Comparison of ENCODE assay signal across 16 cellular contexts in the genomic region with DNA sequence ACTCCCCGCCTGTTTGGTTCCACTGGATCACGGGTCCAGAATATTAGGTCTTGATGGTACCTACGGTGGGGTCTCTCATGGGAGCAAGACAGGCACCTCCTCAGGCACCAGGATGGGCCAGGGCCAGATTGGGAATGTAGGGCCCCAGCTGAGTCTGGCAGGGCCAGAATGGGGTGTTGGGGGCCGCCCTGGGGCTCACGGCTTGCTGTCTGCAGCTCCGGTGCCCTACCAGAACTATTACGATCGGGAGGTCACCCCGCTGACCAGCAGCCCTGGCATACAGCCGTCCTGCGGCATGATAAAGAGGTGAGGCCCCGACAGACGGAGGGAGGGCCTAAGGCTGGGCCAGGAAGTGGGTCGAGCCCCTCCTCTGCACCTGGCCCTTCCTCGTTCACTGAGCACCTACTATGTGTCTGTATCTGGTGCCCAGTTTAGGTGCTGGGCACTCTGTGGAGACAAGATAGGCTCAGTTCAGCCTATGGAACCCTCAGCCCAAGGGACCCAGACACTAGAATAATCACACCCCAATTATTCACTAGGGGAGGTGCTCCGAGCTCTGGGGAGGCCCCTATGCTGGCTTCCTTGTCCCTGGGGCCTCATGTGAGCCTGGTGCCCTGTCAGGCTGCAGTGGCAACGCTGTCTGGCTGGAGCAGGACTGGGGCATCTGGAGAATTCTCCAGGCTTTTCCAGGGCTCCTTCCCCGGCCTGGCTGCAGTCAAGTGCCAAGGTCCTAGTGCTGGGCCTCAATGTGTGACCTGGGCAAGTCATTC. TPM values are rescaled to one million over a fixed set of nuclear protein-coding genes. Genes with fewer than 3 reads are reported as not detected.
DNase-seq lines count a peak whose midpoint lies in the region; ATAC-seq, FAIRE-seq and TF ChIP-seq lines count a peak whose summit lies in the region.
"Had no signal": no experiment of that assay in that cellular context is flagged by ENCODE, and none has a peak within 500 bp of the region (broad histone marks: within the 10 kb centered on the region; RNA-seq: fewer than 3 reads in every experiment).

No MANE protein-coding gene starts in this region.

- H3K4me3 ChIP-seq in heart right ventricle = no peak overlapping the region
- H3K4me3 ChIP-seq: neural progenitor cell, smooth muscle cell, upper lobe of left lung had no signal

- no peak for ATAC-seq in heart right ventricle
- ATAC-seq in central memory CD8-positive, alpha-beta T cell (replicated peaks; ENCODE audit: extremely low read depth, poor library complexity, severe bottlenecking) = no peak
- ATAC-seq in natural killer cell = no peak
- no peak for ATAC-seq in HG02678 (IDR thresholded peaks at IDR 0.05; ENCODE audit: unreplicated experiment)

- no peaks in the 10 kb centered on the region for H3K27me3 Mint-ChIP-seq in central memory CD8-positive, alpha-beta T cell
- H3K27me3 Mint-ChIP-seq in natural killer cell (ENCODE audit: low read depth in 2 of 2) (no peaks in the 10 kb centered on the region), type B pancreatic cell (no peaks in the 10 kb centered on the region)
- H3K27me3 Mint-ChIP-seq: activated naive CD8-positive, alpha-beta T cell had no signal

- peak overlapping the region; percentile 22 for H3K27ac Mint-ChIP-seq in central memory CD8-positive, alpha-beta T cell (ENCODE audit: low read depth)
- H3K27ac Mint-ChIP-seq in natural killer cell (peak overlapping the region in 1 of 2 donors; percentile 67), type B pancreatic cell (no peak overlapping the region)
- H3K27ac Mint-ChIP-seq: activated naive CD8-positive, alpha-beta T cell had no signal

- 78 to 86% methylated on average over 18 of the region's 18 CpGs for WGBS in heart right ventricle, 2 donors

- H3K4me3 Mint-ChIP-seq in central memory CD8-positive, alpha-beta T cell = no peak overlapping the region
- no peak overlapping the region for H3K4me3 Mint-ChIP-seq in natural killer cell
- no peak overlapping the region for H3K4me3 Mint-ChIP-seq in type B pancreatic cell
- H3K4me3 Mint-ChIP-seq: activated naive CD8-positive, alpha-beta T cell had no signal

- H3K4me1 ChIP-seq in heart right ventricle = peaks cover 0 to 17% (median 6%) of the 10 kb centered on the region in 9 donors

- peaks cover 12% of the 10 kb centered on the region for H3K4me1 Mint-ChIP-seq in central memory CD8-positive, alpha-beta T cell
- H3K4me1 Mint-ChIP-seq in natural killer cell (peaks cover 5 to 39% of the 10 kb centered on the region in 2 donors), type B pancreatic cell (ENCODE audit: unreplicated experiment) (no peaks in the 10 kb centered on the region)

- intact Hi-C loops in cardiac septum (cut with DNase I) (no loop called here), heart right ventricle (cut with DNase I) (loop anchor here in 1 of 10 donors (10.0 kb wide), 1 partner anchor 512 kb away; no protein-coding TSS in a partner anchor), natural killer cell (cut with micrococcal nuclease) (no loop called here)

- FAIRE-seq in RCC 7860 (lab: Jason Lieb, UNC) = no peak

- peaks cover 24% of the 10 kb centered on the region for H3K36me3 Mint-ChIP-seq in central memory CD8-positive, alpha-beta T cell (ENCODE audit: insufficient read depth)
- H3K36me3 Mint-ChIP-seq in natural killer cell (no peaks in the 10 kb centered on the region), type B pancreatic cell (no peaks in the 10 kb centered on the region)
- H3K36me3 Mint-ChIP-seq: activated naive CD8-positive, alpha-beta T cell had no signal

- CTCF ChIA-PET in HEK293T (lab: Yijun Ruan, JAX) = interaction anchor here (0.7 to 0.9 kb wide), 3 partner anchors 16 to 59 kb away, joined by 3 to 4 read pairs (median 3); no protein-coding TSS in a partner anchor

- H3K9me3 Mint-ChIP-seq in central memory CD8-positive, alpha-beta T cell = no peaks in the 10 kb centered on the region
- no peaks in the 10 kb centered on the region for H3K9me3 Mint-ChIP-seq in natural killer cell
- H3K9me3 Mint-ChIP-seq in type B pancreatic cell = no peaks in the 10 kb centered on the region

- peaks cover 0 to 93% (median 0%) of the 10 kb centered on the region in 9 donors for H3K36me3 ChIP-seq in heart right ventricle
- H3K36me3 ChIP-seq: neural progenitor cell had no signal

- TF ChIP-seq CTCF in heart right ventricle (IDR thresholded peaks at IDR 0.05) (no peak), natural killer cell (IDR thresholded peaks at IDR 0.05) (no peak), type B pancreatic cell (conservative IDR thresholded peaks at IDR 0.05) (no peak)

- DNase-seq in cardiac septum (ENCODE audit: low spot score) (peak; percentile 63), heart right ventricle (no peak), natural killer cell (peak; percentile 11), type B pancreatic cell (ENCODE audit: extremely low spot score, unreplicated experiment) (peak; percentile 65), HEK293T (ENCODE audit: extremely low spot score) (no peak), RCC 7860 (ENCODE audit: low spot score) (no peak)
- peak in 1 of 2 donors; percentile 10 for DNase-seq in central memory CD8-positive, alpha-beta T cell (ENCODE audit: low spot score in 2 of 2)
- DNase-seq: cerebellar nuclear complex, NCI-H2029, NCI-H69, T-helper 9 cell had no signal

- peaks cover 0 to 10% (median 0%) of the 10 kb centered on the region in 7 donors for H3K27me3 ChIP-seq in heart right ventricle
- H3K27me3 ChIP-seq: neural progenitor cell, upper lobe of left lung had no signal

- POLR2A ChIA-PET in HEK293T (lab: Yijun Ruan, JAX) = no interaction called here

- no peak overlapping the region for H3K27ac ChIP-seq in heart right ventricle
- H3K27ac ChIP-seq: neural progenitor cell, upper lobe of left lung had no signal

- H3K9me3 ChIP-seq in heart right ventricle = peaks cover 0 to 7% (median 0%) of the 10 kb centered on the region in 11 donors
- H3K9me3 ChIP-seq: upper lobe of left lung had no signal

TF ChIP-seq in HEK293T, 16 proteins besides CTCF, POLR2A, EP300 and RAD21:
- TF ChIP-seq SP1 (IDR thresholded peaks at IDR 0.05) (no peak), ZNF384 (IDR thresholded peaks at IDR 0.05) (no peak), FOXM1 (IDR thresholded peaks at IDR 0.05; ENCODE audit: borderline replicate concordance) (no peak), TARDBP (IDR thresholded peaks at IDR 0.05) (no peak), L3MBTL2 (conservative IDR thresholded peaks at IDR 0.05) (no peak), FOXK2 (IDR thresholded peaks at IDR 0.05) (no peak), ELF4 (IDR thresholded peaks at IDR 0.05) (no peak), LEF1 (IDR thresholded peaks at IDR 0.05; ENCODE audit: borderline replicate concordance) (no peak), BHLHE40 (IDR thresholded peaks at IDR 0.05; ENCODE audit: borderline replicate concordance) (no peak), SUZ12 (IDR thresholded peaks at IDR 0.05) (no peak), HDGF (IDR thresholded peaks at IDR 0.05; ENCODE audit: borderline replicate concordance) (no peak), FOXA1 (IDR thresholded peaks at IDR 0.05) (no peak), ARNT (IDR thresholded peaks at IDR 0.05) (no peak), CTBP1 (IDR thresholded peaks at IDR 0.05; ENCODE audit: borderline replicate concordance) (no peak), NFRKB (IDR thresholded peaks at IDR 0.05) (no peak)
- TF ChIP-seq, protein P1, sequence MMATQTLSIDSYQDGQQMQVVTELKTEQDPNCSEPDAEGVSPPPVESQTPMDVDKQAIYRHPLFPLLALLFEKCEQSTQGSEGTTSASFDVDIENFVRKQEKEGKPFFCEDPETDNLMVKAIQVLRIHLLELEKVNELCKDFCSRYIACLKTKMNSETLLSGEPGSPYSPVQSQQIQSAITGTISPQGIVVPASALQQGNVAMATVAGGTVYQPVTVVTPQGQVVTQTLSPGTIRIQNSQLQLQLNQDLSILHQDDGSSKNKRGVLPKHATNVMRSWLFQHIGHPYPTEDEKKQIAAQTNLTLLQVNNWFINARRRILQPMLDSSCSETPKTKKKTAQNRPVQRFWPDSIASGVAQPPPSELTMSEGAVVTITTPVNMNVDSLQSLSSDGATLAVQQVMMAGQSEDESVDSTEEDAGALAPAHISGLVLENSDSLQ (IDR thresholded peaks at IDR 0.05) = no peak

RNA-seq across cellular contexts. Expression of a gene that starts 37.9 kb away (rescaled TPM):
- total RNA-seq in cardiac septum (2.7 TPM), heart right ventricle (10 to 100 TPM in 1 of 10 donors, 1 to 10 TPM in 8, not detected in 1; 1.3 to 10.4 (median 2.9) TPM), natural killer cell (100 to 1,000 TPM; 218 to 316 (median 228) TPM), type B pancreatic cell (ENCODE audit: low replicate concordance) (0.77 TPM in 1 of 2 replicates, not detected in the other)
- polyA plus RNA-seq in heart right ventricle = 1 to 10 TPM; 2.4 to 7.8 TPM
- total RNA-seq: smooth muscle cell had no signal

RNA-seq across cellular contexts. Expression of a gene that starts 38.1 kb away (rescaled TPM):
- total RNA-seq in cardiac septum = 101 TPM
- 100 to 1,000 TPM in 5 of 10 donors, 10 to 100 TPM in 5; 82.6 to 118 (median 98.7) TPM for total RNA-seq in heart right ventricle
- polyA plus RNA-seq in heart right ventricle = 100 to 1,000 TPM in 1 of 2 donors, 10 to 100 TPM in 1; 52.2 to 159 TPM
- 10 to 100 TPM; 18.7 to 37.4 (median 29.9) TPM for total RNA-seq in natural killer cell
- 288 and 377 TPM in 2 replicates for total RNA-seq in type B pancreatic cell (ENCODE audit: low replicate concordance)

Comparison
In these comparisons a context has a peak if more than half of its experiments do, and no peak if none do; other contexts are left out.
1. DNase-seq: peak in cardiac septum (single experiment), natural killer cell (single experiment) and type B pancreatic cell (single experiment); none in heart right ventricle (0 of 2), HEK293T (single experiment) and RCC 7860 (single experiment).
2. RNA of a gene that starts 37.9 kb away (total RNA-seq): 218 to 316 TPM in natural killer cell; 1.3 to 10.4 TPM in heart right ventricle, 2.7 TPM in cardiac septum (single experiment) and 0.77 TPM in type B pancreatic cell; every median in the first group is over 10 times any median in the second.